Comparison of ENCODE assay signal across 17 cellular contexts in genomic region chr2:12433641-12433990, GRCh38.
DNase-seq lines count a peak whose midpoint lies in the region; ATAC-seq and TF ChIP-seq lines count a peak whose summit lies in the region.
"Had no signal": no experiment of that assay in that cellular context is flagged by ENCODE, and none has a peak within 500 bp of the region (broad histone marks: within the 10 kb centered on the region; RNA-seq: fewer than 3 reads in every experiment).

No MANE protein-coding gene starts in this region.

- H3K4me3 ChIP-seq in WERI-Rb-1 (ENCODE audit: low read depth, low read length) = no peak overlapping the region
- no peak overlapping the region for H3K4me3 ChIP-seq in liver (ENCODE audit: low read depth in 1 of 3, low read length in 3 of 3)
- H3K4me3 ChIP-seq in right atrium auricular region = no peak overlapping the region
- H3K4me3 ChIP-seq: ascending aorta; BLaER1 treated with 17β-estradiol and CSF1 and Interleukin-3, amounts not matched to agents 10 nM and 100 nM; coronary artery had no signal

- peaks cover 1% of the 10 kb centered on the region for H3K36me3 Mint-ChIP-seq in activated CD8-positive, alpha-beta memory T cell treated with anti-CD3 and anti-CD28 coated beads, Interleukin-2, amount 10 ng/mL, durations not matched to agents 7 days and 5 days

- peak; percentile 20 for TF ChIP-seq CTCF in GM10266 (IDR thresholded peaks at IDR 0.05; ENCODE audit: control insufficient read depth, insufficient read depth, low read depth, missing control alignments)
- 0 out of 2 replicates have a peak, but pooled peaks have one; percentile 20 for TF ChIP-seq CTCF in WERI-Rb-1 (IDR thresholded peaks at IDR 0.05; ENCODE audit: low read depth, low read length)
- TF ChIP-seq CTCF in liver (IDR thresholded peaks at IDR 0.05; ENCODE audit: low read depth, low read length, missing input control) = no peak
- TF ChIP-seq CTCF in right atrium auricular region (IDR thresholded peaks at IDR 0.05) = no peak

- no peaks in the 10 kb centered on the region for H3K27me3 ChIP-seq in WERI-Rb-1 (ENCODE audit: insufficient read depth, low read depth, severe bottlenecking)
- H3K27me3 ChIP-seq in liver (ENCODE audit: control insufficient read depth in 4 of 4, insufficient read depth in 4 of 4, low read length in 3 of 4) = no peaks in the 10 kb centered on the region
- no peaks in the 10 kb centered on the region for H3K27me3 ChIP-seq in right atrium auricular region
- H3K27me3 ChIP-seq: ascending aorta; BLaER1 treated with 17β-estradiol and CSF1 and Interleukin-3, amounts not matched to agents 10 nM and 100 nM had no signal

- H3K9me3 ChIP-seq in WERI-Rb-1 (ENCODE audit: severe bottlenecking) (no peaks in the 10 kb centered on the region), liver (ENCODE audit: control insufficient read depth in 4 of 4, low read length in 3 of 4) (no peaks in the 10 kb centered on the region), right atrium auricular region (no peaks in the 10 kb centered on the region)
- H3K9me3 ChIP-seq: ascending aorta; BLaER1 treated with 17β-estradiol and CSF1 and Interleukin-3, amounts not matched to agents 10 nM and 100 nM had no signal

- DNase-seq in GM10266 (ENCODE audit: extremely low spot score) (no peak), HT-29 (ENCODE audit: low spot score) (peak; percentile 16), WERI-Rb-1 (peak; percentile 29), HK-2 (ENCODE audit: unreplicated experiment) (no peak), T-helper 9 cell (no peak), right atrium auricular region (ENCODE audit: low spot score) (no peak)
- no peak for DNase-seq in activated CD8-positive, alpha-beta memory T cell treated with anti-CD3 and anti-CD28 coated beads, Interleukin-2, amount 10 ng/mL, durations not matched to agents 7 days and 5 days
- DNase-seq: activated CD8-positive, alpha-beta T cell treated with anti-CD3 and anti-CD28 coated beads for 36 hours; NCI-H1092; NCI-H2171 treated with DMSO at 0.1 percent for 48 hours; NK-92 treated with Interleukin-12 subunit alpha and Interleukin-12 subunit beta, amount 100 ng/mL, for 24 hours; stimulated activated CD4-positive, alpha-beta T cell treated with anti-CD3 and anti-CD28 coated beads, Interleukin-4, amount 100 ng/mL, for 1 hour had no signal

- H3K27ac Mint-ChIP-seq in activated CD8-positive, alpha-beta memory T cell treated with anti-CD3 and anti-CD28 coated beads, Interleukin-2, amount 10 ng/mL, durations not matched to agents 7 days and 5 days = no peak overlapping the region
- H3K27ac Mint-ChIP-seq: activated CD8-positive, alpha-beta T cell treated with anti-CD3 and anti-CD28 coated beads for 36 hours; activated T-helper 17 cell treated with anti-CD3 and anti-CD28 coated beads, Interleukin-2, amount 50 U/mL, for 72 hours had no signal

- no peaks in the 10 kb centered on the region for H3K36me3 ChIP-seq in WERI-Rb-1
- no peaks in the 10 kb centered on the region for H3K36me3 ChIP-seq in liver (ENCODE audit: control insufficient read depth in 4 of 4, insufficient read depth in 3 of 4, low read depth in 1 of 4, low read length in 3 of 4)
- no peaks in the 10 kb centered on the region for H3K36me3 ChIP-seq in right atrium auricular region
- H3K36me3 ChIP-seq: ascending aorta; BLaER1 treated with 17β-estradiol and CSF1 and Interleukin-3, amounts not matched to agents 10 nM and 100 nM had no signal

- no peaks in the 10 kb centered on the region for H3K9me3 Mint-ChIP-seq in activated CD8-positive, alpha-beta memory T cell treated with anti-CD3 and anti-CD28 coated beads, Interleukin-2, amount 10 ng/mL, durations not matched to agents 7 days and 5 days (ENCODE audit: low read depth)
- H3K9me3 Mint-ChIP-seq: activated CD8-positive, alpha-beta T cell treated with anti-CD3 and anti-CD28 coated beads for 36 hours; activated T-helper 17 cell treated with anti-CD3 and anti-CD28 coated beads, Interleukin-2, amount 50 U/mL, for 72 hours had no signal

- peak; percentile 45 for TF ChIP-seq RAD21 in liver (IDR thresholded peaks at IDR 0.05)

- H3K9ac ChIP-seq in liver (ENCODE audit: low read depth in 1 of 2, low read length in 2 of 2) = no peak overlapping the region
- H3K9ac ChIP-seq: BLaER1 treated with 17β-estradiol and CSF1 and Interleukin-3, amounts not matched to agents 10 nM and 100 nM had no signal

- H3K4me1 ChIP-seq in liver (ENCODE audit: control insufficient read depth in 4 of 4, insufficient read depth in 4 of 4, low read length in 3 of 4) (no peaks in the 10 kb centered on the region), right atrium auricular region (no peaks in the 10 kb centered on the region)

- WGBS in liver = 84% methylated on average over 2 of the region's 2 CpGs

- H3K4me1 Mint-ChIP-seq in activated CD8-positive, alpha-beta memory T cell treated with anti-CD3 and anti-CD28 coated beads, Interleukin-2, amount 10 ng/mL, durations not matched to agents 7 days and 5 days = peaks cover 15% of the 10 kb centered on the region

- no peak for ATAC-seq in activated CD8-positive, alpha-beta memory T cell treated with anti-CD3 and anti-CD28 coated beads, Interleukin-2, amount 10 ng/mL, durations not matched to agents 7 days and 5 days
- ATAC-seq: activated CD8-positive, alpha-beta T cell treated with anti-CD3 and anti-CD28 coated beads for 36 hours; activated T-helper 17 cell treated with anti-CD3 and anti-CD28 coated beads, Interleukin-2, amount 50 U/mL, for 72 hours had no signal

- no peaks in the 10 kb centered on the region for H3K27me3 Mint-ChIP-seq in activated CD8-positive, alpha-beta memory T cell treated with anti-CD3 and anti-CD28 coated beads, Interleukin-2, amount 10 ng/mL, durations not matched to agents 7 days and 5 days
- H3K27me3 Mint-ChIP-seq: activated CD8-positive, alpha-beta T cell treated with anti-CD3 and anti-CD28 coated beads for 36 hours; activated T-helper 17 cell treated with anti-CD3 and anti-CD28 coated beads, Interleukin-2, amount 50 U/mL, for 72 hours had no signal

- H3K4me3 Mint-ChIP-seq in activated CD8-positive, alpha-beta memory T cell treated with anti-CD3 and anti-CD28 coated beads, Interleukin-2, amount 10 ng/mL, durations not matched to agents 7 days and 5 days = no peak overlapping the region
- H3K4me3 Mint-ChIP-seq: activated CD8-positive, alpha-beta T cell treated with anti-CD3 and anti-CD28 coated beads for 36 hours; activated T-helper 17 cell treated with anti-CD3 and anti-CD28 coated beads, Interleukin-2, amount 50 U/mL, for 72 hours had no signal

- CTCF ChIA-PET in activated CD8-positive, alpha-beta memory T cell treated with anti-CD3 and anti-CD28 coated beads, Interleukin-2, amount 10 ng/mL, durations not matched to agents 7 days and 5 days (lab: Charles Lee) = interaction anchor here (0.9 to 1.9 kb wide), 5 partner anchors 9 to 574 kb away, joined by 3 to 15 read pairs (median 3); partner anchors contain the start of gene TRIB2

- H3K27ac ChIP-seq in WERI-Rb-1 (no peak overlapping the region), liver (ENCODE audit: low read depth in 1 of 2, low read length in 2 of 2) (no peak overlapping the region), right atrium auricular region (no peak overlapping the region)
- H3K27ac ChIP-seq: ascending aorta; BLaER1 treated with 17β-estradiol and CSF1 and Interleukin-3, amounts not matched to agents 10 nM and 100 nM; coronary artery had no signal

TF ChIP-seq in liver, 16 proteins besides CTCF, POLR2A, EP300 and RAD21 (continues in another document):
- TF ChIP-seq HNF4A (conservative IDR thresholded peaks at IDR 0.05) (no peak), RXRA (IDR thresholded peaks at IDR 0.05) (no peak), HNF4G (IDR thresholded peaks at IDR 0.05) (no peak), SP1 (IDR thresholded peaks at IDR 0.05) (no peak), GABPA (IDR thresholded peaks at IDR 0.05 in 1 of 2, conservative IDR thresholded peaks at IDR 0.05 in 1 of 2) (no peak), TAF1 (conservative IDR thresholded peaks at IDR 0.05) (no peak), NR2F2 (IDR thresholded peaks at IDR 0.05) (no peak), ZBTB33 (IDR thresholded peaks at IDR 0.05) (no peak), FOXA1 (IDR thresholded peaks at IDR 0.05) (no peak)
- TF ChIP-seq, protein P1, sequence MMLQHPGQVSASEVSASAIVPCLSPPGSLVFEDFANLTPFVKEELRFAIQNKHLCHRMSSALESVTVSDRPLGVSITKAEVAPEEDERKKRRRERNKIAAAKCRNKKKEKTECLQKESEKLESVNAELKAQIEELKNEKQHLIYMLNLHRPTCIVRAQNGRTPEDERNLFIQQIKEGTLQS (IDR thresholded peaks at IDR 0.05) = no peak
- TF ChIP-seq, protein P2, sequence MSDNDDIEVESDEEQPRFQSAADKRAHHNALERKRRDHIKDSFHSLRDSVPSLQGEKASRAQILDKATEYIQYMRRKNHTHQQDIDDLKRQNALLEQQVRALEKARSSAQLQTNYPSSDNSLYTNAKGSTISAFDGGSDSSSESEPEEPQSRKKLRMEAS (IDR thresholded peaks at IDR 0.05) = no peak

Comparison
In these comparisons a context has a peak if more than half of its experiments do, and no peak if none do; other contexts are left out.
1. DNase-seq: peak in HT-29 (single experiment) and WERI-Rb-1 (single experiment); none in GM10266 (single experiment), HK-2 (single experiment), T-helper 9 cell (single experiment), right atrium auricular region (single experiment) and activated CD8-positive, alpha-beta memory T cell treated with anti-CD3 and anti-CD28 coated beads, Interleukin-2, amount 10 ng/mL, durations not matched to agents 7 days and 5 days (single experiment).
2. CTCF ChIP-seq: peak in GM10266 (single experiment) and WERI-Rb-1 (single experiment); none in liver (single experiment) and right atrium auricular region (0 of 2).